In the genomic region with DNA sequence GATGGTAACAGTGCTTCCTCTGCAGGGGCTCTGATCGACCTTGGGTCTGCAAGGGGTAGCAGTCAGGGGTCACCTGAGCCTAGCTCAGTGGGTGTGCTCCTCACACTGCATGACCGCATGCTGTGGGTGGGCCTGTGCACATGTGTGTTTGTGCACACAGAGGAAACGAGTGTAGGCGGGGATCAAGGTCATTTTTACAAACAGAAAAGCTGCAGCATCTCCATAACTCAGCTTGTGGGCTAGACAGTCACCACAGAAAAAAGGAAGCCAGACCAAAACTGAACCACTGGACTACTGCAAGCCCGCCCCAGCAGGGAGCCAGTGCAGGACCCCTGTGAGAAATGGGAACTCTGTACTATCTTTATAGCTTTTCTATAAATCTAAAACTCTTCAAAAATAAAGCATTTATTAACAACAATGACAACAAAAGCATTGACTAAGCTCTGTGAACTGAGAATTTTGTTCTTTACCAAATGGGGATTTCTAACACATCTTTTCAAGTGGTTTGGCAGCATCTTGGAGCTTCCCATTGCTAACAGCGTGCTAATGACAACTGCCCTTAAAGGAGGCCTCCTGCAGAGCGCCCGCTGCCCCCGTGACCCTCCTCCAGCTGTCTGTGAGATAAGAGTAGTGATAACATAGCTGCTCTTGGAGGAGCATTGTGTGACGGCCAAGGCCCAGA, we compare ENCODE assay signal across 9 cellular contexts. TPM values are rescaled to one million over a fixed set of nuclear protein-coding genes. Genes with fewer than 3 reads are reported as not detected.
DNase-seq lines count a peak whose midpoint lies in the region; ATAC-seq and TF ChIP-seq lines count a peak whose summit lies in the region.
"Had no signal": no experiment of that assay in that cellular context is flagged by ENCODE, and none has a peak within 500 bp of the region (broad histone marks: within the 10 kb centered on the region; RNA-seq: fewer than 3 reads in every experiment).

No MANE protein-coding gene starts in this region.

- 48 to 57% methylated on average over 2 to 10 of the region's 10 CpGs for WGBS in endodermal cell (ENCODE audit: insufficient coverage in 1 of 2, insufficient read length in 1 of 2), 2 experiments

- H3K9me3 Mint-ChIP-seq in endodermal cell = peaks cover 24% of the 10 kb centered on the region

- H3K27me3 Mint-ChIP-seq in endodermal cell (ENCODE audit: insufficient read depth) = peaks cover 32% of the 10 kb centered on the region

- H3K36me3 ChIP-seq in endodermal cell (ENCODE audit: control insufficient read depth, insufficient read depth, low read length) = no peaks in the 10 kb centered on the region

- no peak overlapping the region for H3K9ac ChIP-seq in endodermal cell (ENCODE audit: extremely low read depth, low read length, poor library complexity, severe bottlenecking)

- no peak overlapping the region for H3K4me3 Mint-ChIP-seq in endodermal cell
- H3K4me3 Mint-ChIP-seq: brain had no signal

- H3K4me1 Mint-ChIP-seq in endodermal cell = peaks cover 19% of the 10 kb centered on the region

- peaks cover 28% of the 10 kb centered on the region for H3K9me3 ChIP-seq in endodermal cell (ENCODE audit: control insufficient read depth, low read length)

- no peak overlapping the region for H3K27ac ChIP-seq in endodermal cell (ENCODE audit: low read depth, low read length)

- ATAC-seq in GM18502 (IDR thresholded peaks at IDR 0.05; ENCODE audit: poor library complexity, unreplicated experiment) (peak; percentile 59), GM21515 (IDR thresholded peaks at IDR 0.05; ENCODE audit: unreplicated experiment) (peak; percentile 47), HG03469 (IDR thresholded peaks at IDR 0.05; ENCODE audit: unreplicated experiment) (peak; percentile 60)

- H3K27ac Mint-ChIP-seq in endodermal cell = peak overlapping the region; percentile 66
- H3K27ac Mint-ChIP-seq: brain had no signal

- DNase-seq in endodermal cell (peak; percentile 85), NAMALWA (ENCODE audit: low spot score) (no peak), head of caudate nucleus (no peak), NCI-H526 treated with DMSO at 0.1 percent for 48 hours (lab: John Stamatoyannopoulos, UW) (no peak)
- DNase-seq in stimulated activated CD8-positive, alpha-beta memory T cell treated with anti-CD3 and anti-CD28 coated beads, Interleukin-4, amount 100 ng/mL, for 48 hours = no peak

- H3K27me3 ChIP-seq in endodermal cell (ENCODE audit: control insufficient read depth, insufficient read depth, low read length, poor library complexity, severe bottlenecking) = no peaks in the 10 kb centered on the region

- no peak for TF ChIP-seq CTCF in endodermal cell (conservative IDR thresholded peaks at IDR 0.05)

- intact Hi-C loops in head of caudate nucleus (cut with DNase I) = no loop called here

- H3K4me3 ChIP-seq in endodermal cell (ENCODE audit: low read length) = no peak overlapping the region

- peaks cover 4% of the 10 kb centered on the region for H3K36me3 Mint-ChIP-seq in endodermal cell (ENCODE audit: low read depth)
- H3K36me3 Mint-ChIP-seq: brain had no signal

- peaks cover 11% of the 10 kb centered on the region for H3K4me1 ChIP-seq in endodermal cell (ENCODE audit: control insufficient read depth, insufficient read depth, low read length)

RNA-seq across cellular contexts. Expression of a gene that starts 19.9 kb away (rescaled TPM):
- 100 to 1,000 TPM in 1 of 2 donors, 10 to 100 TPM in 1; 42.3 to 101 TPM for total RNA-seq in endodermal cell
- 59.8 TPM for polyA plus RNA-seq in endodermal cell (2013, experiment 1 of 2)
- 62.4 TPM for polyA plus RNA-seq in endodermal cell (2013, experiment 2 of 2)
